18 cellular contexts compared by ENCODE assay signal in the genomic region with DNA sequence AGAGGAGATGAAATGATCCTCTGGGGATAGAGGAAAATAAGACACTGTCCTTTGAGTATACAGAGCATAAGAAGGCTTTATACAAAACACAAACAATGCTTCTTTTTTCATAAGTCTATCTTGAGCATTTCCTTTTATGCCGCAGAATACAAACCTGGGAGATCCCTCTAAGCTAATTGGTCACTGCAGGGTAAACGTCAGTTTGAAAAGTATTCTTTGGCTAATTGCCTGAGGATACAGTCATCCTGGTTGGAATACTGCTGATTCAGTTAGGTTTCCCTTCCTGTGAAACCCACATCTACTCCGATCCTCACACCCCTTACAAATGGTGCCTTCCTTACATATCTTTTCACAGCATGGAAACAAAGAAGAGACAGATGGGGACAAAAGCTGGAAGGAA. TPM values are rescaled to one million over a fixed set of nuclear protein-coding genes. Genes with fewer than 3 reads are reported as not detected.
DNase-seq lines count a peak whose midpoint lies in the region; ATAC-seq, FAIRE-seq and TF ChIP-seq lines count a peak whose summit lies in the region.
"Had no signal": no experiment of that assay in that cellular context is flagged by ENCODE, and none has a peak within 500 bp of the region (broad histone marks: within the 10 kb centered on the region; RNA-seq: fewer than 3 reads in every experiment).

No MANE protein-coding gene starts in this region.

- H3K79me2 ChIP-seq in astrocyte (ENCODE audit: insufficient read depth, low read length), result peaks cover 97% of the 10 kb centered on the region
- peaks cover 90% of the 10 kb centered on the region for H3K79me2 ChIP-seq in hepatocyte

- peaks cover 69% of the 10 kb centered on the region for H3K4me1 Mint-ChIP-seq in HFFc6 (ENCODE audit: low read depth)
- peaks cover 32% of the 10 kb centered on the region for H3K4me1 Mint-ChIP-seq in astrocyte (ENCODE audit: low read depth, unreplicated experiment)
- H3K4me1 Mint-ChIP-seq in CD8-positive, alpha-beta T cell (ENCODE audit: low read depth), result peaks cover 1% of the 10 kb centered on the region
- H3K4me1 Mint-ChIP-seq: activated naive CD4-positive, alpha-beta T cell treated with anti-CD3 and anti-CD28 coated beads, Interleukin-2, amount 10 ng/mL, durations not matched to agents 7 days and 5 days had no signal

- H3K36me3 ChIP-seq in astrocyte (ENCODE audit: insufficient read depth, low read length) (peaks cover 57% of the 10 kb centered on the region), hepatocyte (replicated peaks; ENCODE audit: insufficient read depth, low read depth) (no peaks in the 10 kb centered on the region)
- H3K36me3 ChIP-seq in CD8-positive, alpha-beta T cell (ENCODE audit: insufficient read depth, low read length), result no peaks in the 10 kb centered on the region

- H3K4me3 Mint-ChIP-seq in HFFc6, result peak overlapping the region; percentile 98
- no peak overlapping the region for H3K4me3 Mint-ChIP-seq in astrocyte (ENCODE audit: unreplicated experiment)
- no peak overlapping the region for H3K4me3 Mint-ChIP-seq in CD8-positive, alpha-beta T cell
- H3K4me3 Mint-ChIP-seq: activated naive CD4-positive, alpha-beta T cell treated with anti-CD3 and anti-CD28 coated beads, Interleukin-2, amount 10 ng/mL, durations not matched to agents 7 days and 5 days; H9 had no signal

- TF ChIP-seq POLR2A in GM18505 (IDR thresholded peaks at IDR 0.05; ENCODE audit: borderline replicate concordance, extremely low read depth, insufficient read depth, insufficient read length), result no peak

- H3K27ac ChIP-seq in astrocyte (ENCODE audit: low read depth, low read length), result peak overlapping the region; percentile 97
- H3K27ac ChIP-seq in hepatocyte, result peak overlapping the region; percentile 98
- H3K27ac ChIP-seq in CD8-positive, alpha-beta T cell (ENCODE audit: low read depth, low read length), result no peak overlapping the region
- H3K27ac ChIP-seq: C4-2B, esophagus muscularis mucosa had no signal

- CTCF ChIA-PET in CD8-positive, alpha-beta T cell (lab: Charles Lee), result no interaction called here

- peaks cover 23% of the 10 kb centered on the region for H3K27me3 Mint-ChIP-seq in HFFc6 (ENCODE audit: insufficient read depth)
- peaks cover 10% of the 10 kb centered on the region for H3K27me3 Mint-ChIP-seq in astrocyte (ENCODE audit: low read depth, unreplicated experiment)
- H3K27me3 Mint-ChIP-seq in CD8-positive, alpha-beta T cell (ENCODE audit: low read depth), result peaks cover 36% of the 10 kb centered on the region

- H3K9me2 ChIP-seq in hepatocyte (replicated peaks; ENCODE audit: insufficient read depth), result no peaks in the 10 kb centered on the region

- H3K4me2 ChIP-seq in astrocyte (ENCODE audit: low read length) (peak overlapping the region; percentile 97), hepatocyte (peak overlapping the region; percentile 85)

- no peak for ATAC-seq in GM18505 (IDR thresholded peaks at IDR 0.05; ENCODE audit: unreplicated experiment)
- ATAC-seq in GM21515 (IDR thresholded peaks at IDR 0.05; ENCODE audit: unreplicated experiment), result no peak
- ATAC-seq in CD8-positive, alpha-beta T cell, result no peak

- TF ChIP-seq CTCF in AG10803 (conservative IDR thresholded peaks at IDR 0.05; ENCODE audit: low read length) (no peak), HFFc6 (IDR thresholded peaks at IDR 0.05) (no peak), astrocyte (IDR thresholded peaks at IDR 0.05; ENCODE audit: insufficient read depth, low read depth, low read length) (no peak), hepatocyte (IDR thresholded peaks at IDR 0.05; ENCODE audit: poor library complexity) (no peak)
- TF ChIP-seq CTCF in CD8-positive, alpha-beta T cell (IDR thresholded peaks at IDR 0.05), result no peak

- POLR2A ChIA-PET in CD8-positive, alpha-beta T cell (lab: Charles Lee), result no interaction called here

- peak; percentile 96 for FAIRE-seq in astrocyte (lab: Jason Lieb, UNC)
- FAIRE-seq: colon, islet of Langerhans had no signal

- peak overlapping the region; percentile 97 for H3K27ac Mint-ChIP-seq in HFFc6
- peak overlapping the region; percentile 76 for H3K27ac Mint-ChIP-seq in astrocyte (ENCODE audit: unreplicated experiment)
- H3K27ac Mint-ChIP-seq in CD8-positive, alpha-beta T cell, result no peak overlapping the region
- H3K27ac Mint-ChIP-seq: activated naive CD4-positive, alpha-beta T cell treated with anti-CD3 and anti-CD28 coated beads, Interleukin-2, amount 10 ng/mL, durations not matched to agents 7 days and 5 days; progenitor cell of endocrine pancreas had no signal

- intact Hi-C loops in head of caudate nucleus (cut with DNase I), result no loop called here
- intact Hi-C loops in CD8-positive, alpha-beta T cell (cut with DNase I, micrococcal nuclease), result no loop called here

- H3K4me1 ChIP-seq in astrocyte (ENCODE audit: insufficient read depth, low read length) (peaks cover 38% of the 10 kb centered on the region), hepatocyte (ENCODE audit: insufficient read depth) (no peaks in the 10 kb centered on the region)
- no peaks in the 10 kb centered on the region for H3K4me1 ChIP-seq in CD8-positive, alpha-beta T cell (ENCODE audit: insufficient read depth, low read length)

- H3K9me3 Mint-ChIP-seq in HFFc6 (no peaks in the 10 kb centered on the region), astrocyte (ENCODE audit: unreplicated experiment) (no peaks in the 10 kb centered on the region)
- H3K9me3 Mint-ChIP-seq in CD8-positive, alpha-beta T cell, result no peaks in the 10 kb centered on the region
- H3K9me3 Mint-ChIP-seq: activated naive CD4-positive, alpha-beta T cell treated with anti-CD3 and anti-CD28 coated beads, Interleukin-2, amount 10 ng/mL, durations not matched to agents 7 days and 5 days; H9 had no signal

- peak overlapping the region; percentile 99 for H3K9ac ChIP-seq in astrocyte (ENCODE audit: low read length)

- H3K27me3 ChIP-seq in astrocyte (ENCODE audit: insufficient read depth, low read length) (no peaks in the 10 kb centered on the region), hepatocyte (no peaks in the 10 kb centered on the region)
- H3K27me3 ChIP-seq in CD8-positive, alpha-beta T cell (ENCODE audit: insufficient read depth, low read length), result peaks cover 5% of the 10 kb centered on the region

- DNase-seq in AG10803 (ENCODE audit: low read depth), result peak; percentile 75
- DNase-seq in HFFc6, result peak; percentile 94
- DNase-seq in astrocyte (ENCODE audit: low read depth), result peak; percentile 95
- DNase-seq in hepatocyte (ENCODE audit: low spot score), result no peak
- DNase-seq in head of caudate nucleus, result no peak
- no peak for DNase-seq in CD8-positive, alpha-beta T cell
- DNase-seq: activated naive CD4-positive, alpha-beta T cell treated with anti-CD3 and anti-CD28 coated beads, Interleukin-2, amount 10 ng/mL, durations not matched to agents 7 days and 5 days; H9; NCI-H2029 treated with DMSO at 0.1 percent for 48 hours; stimulated activated CD4-positive, alpha-beta T cell treated with anti-CD3 and anti-CD28 coated beads, Interleukin-1b, Interleukin-23, amount 100 ng/mL, for 48 hours; SW 1271 had no signal

- peaks cover 42% of the 10 kb centered on the region for H4K20me1 ChIP-seq in astrocyte (ENCODE audit: insufficient read depth, low read length)
- H4K20me1 ChIP-seq in hepatocyte (ENCODE audit: insufficient read depth, poor library complexity, severe bottlenecking), result peaks cover 3% of the 10 kb centered on the region

- peak overlapping the region; percentile 98; the same call in 1 of the 2 replicates for H3K4me3 ChIP-seq in AG10803 (ENCODE audit: low read length)
- H3K4me3 ChIP-seq in astrocyte (ENCODE audit: insufficient read depth, low read depth, low read length), result peak overlapping the region; percentile 95
- no peak overlapping the region for H3K4me3 ChIP-seq in hepatocyte
- H3K4me3 ChIP-seq in CD8-positive, alpha-beta T cell (ENCODE audit: low read depth, low read length), result no peak overlapping the region
- H3K4me3 ChIP-seq: esophagus muscularis mucosa had no signal

- H2AFZ ChIP-seq in astrocyte (ENCODE audit: low read depth, low read length) (no peak overlapping the region), hepatocyte (no peak overlapping the region)

- WGBS in hepatocyte (ENCODE audit: low lambda C conversion rate, missing lambda C conversion rate), result 65% methylated on average over 3 of the region's 3 CpGs

- H3K9me3 ChIP-seq in astrocyte (ENCODE audit: insufficient read depth, low read depth, low read length) (no peaks in the 10 kb centered on the region), hepatocyte (ENCODE audit: low read depth) (no peaks in the 10 kb centered on the region)
- no peaks in the 10 kb centered on the region for H3K9me3 ChIP-seq in CD8-positive, alpha-beta T cell (ENCODE audit: low read length)
- H3K9me3 ChIP-seq: esophagus muscularis mucosa had no signal

- peaks cover 91% of the 10 kb centered on the region for H3K36me3 Mint-ChIP-seq in HFFc6 (ENCODE audit: low read depth)
- H3K36me3 Mint-ChIP-seq in astrocyte (ENCODE audit: low read depth, unreplicated experiment), result peaks cover 33% of the 10 kb centered on the region
- H3K36me3 Mint-ChIP-seq in CD8-positive, alpha-beta T cell, result no peaks in the 10 kb centered on the region

RNA-seq across cellular contexts. Expression of gene WNT5A, which starts 10.6 kb away (rescaled TPM):
- 100 to 1,000 TPM; 240 to 387 (median 256) TPM for total RNA-seq in HFFc6 (2021; fragmentation: NEBNext Ultra II Directional; extraction: Animal tissue kit (Norgen Biotek cat#: 25700))
- total RNA-seq in astrocyte (45.8 and 66.2 TPM in 2 replicates), hepatocyte (96.0 and 129 TPM in 2 replicates)
- polyA plus RNA-seq in hepatocyte, result 24.3 and 31.6 TPM in 2 replicates
- under 1 TPM in 1 of 2 experiments, not detected in 1; 0.36 TPM for total RNA-seq in CD8-positive, alpha-beta T cell

Comparison
In these comparisons a context has a peak if more than half of its experiments do, and no peak if none do; other contexts are left out.
1. DNase-seq: peak in AG10803 (single experiment), HFFc6 (single experiment) and astrocyte (single experiment); none in hepatocyte (single experiment), head of caudate nucleus (0 of 42) and CD8-positive, alpha-beta T cell (0 of 7).
2. H3K4me3 ChIP-seq: peak in AG10803 (single experiment) and astrocyte (single experiment); none in hepatocyte (single experiment) and CD8-positive, alpha-beta T cell (single experiment).
3. RNA of gene WNT5A, which starts 10.6 kb away (total RNA-seq): 240 to 387 TPM in HFFc6, 96.0 to 129 TPM in hepatocyte and 45.8 to 66.2 TPM in astrocyte; 0.36 TPM in CD8-positive, alpha-beta T cell; every median in the first group is over 10 times any median in the second.